Comparison of ENCODE assay signal across 30 cellular contexts in genomic region chr9:135348788-135349150, GRCh38.
"Had no signal": no experiment of that assay in that cellular context is flagged by ENCODE, and none has a peak within 500 bp of the region (broad histone marks: within the 10 kb centered on the region; RNA-seq: fewer than 3 reads in every experiment).

No MANE protein-coding gene starts in this region.

- FAIRE-seq: frontal cortex had no signal

- H3K4me1 Mint-ChIP-seq: activated B cell treated with CpG ODN at 0.5 μM for 24 hours; activated CD8-positive, alpha-beta memory T cell treated with anti-CD3 and anti-CD28 coated beads, Interleukin-2, amount 10 ng/mL, durations not matched to agents 7 days and 5 days; endodermal cell; T-helper 17 cell had no signal

- H3K4me3 Mint-ChIP-seq: activated B cell treated with CpG ODN at 0.5 μM for 24 hours; activated CD4-positive, alpha-beta memory T cell treated with anti-CD3 and anti-CD28 coated beads for 36 hours; activated CD8-positive, alpha-beta memory T cell treated with anti-CD3 and anti-CD28 coated beads, Interleukin-2, amount 10 ng/mL, durations not matched to agents 7 days and 5 days; activated CD8-positive, alpha-beta T cell treated with anti-CD3 and anti-CD28 coated beads, Interleukin-2, amount 10 ng/mL, durations not matched to agents 7 days and 5 days; activated naive CD8-positive, alpha-beta T cell; endodermal cell; T-helper 17 cell; T-helper 2 cell treated with Interferon-gamma antibody and Interleukin-4, amounts not matched to agents 5 μg/mL and 100 μg/mL, for 36 hours had no signal

- H3K4me1 ChIP-seq: colonic mucosa had no signal

- H3K27ac Mint-ChIP-seq: activated B cell treated with CpG ODN at 0.5 μM for 24 hours; activated CD4-positive, alpha-beta memory T cell treated with anti-CD3 and anti-CD28 coated beads for 36 hours; activated CD8-positive, alpha-beta memory T cell treated with anti-CD3 and anti-CD28 coated beads, Interleukin-2, amount 10 ng/mL, durations not matched to agents 7 days and 5 days; activated CD8-positive, alpha-beta T cell treated with anti-CD3 and anti-CD28 coated beads, Interleukin-2, amount 10 ng/mL, durations not matched to agents 7 days and 5 days; activated naive CD8-positive, alpha-beta T cell; endodermal cell; T-helper 17 cell; T-helper 2 cell treated with Interferon-gamma antibody and Interleukin-4, amounts not matched to agents 5 μg/mL and 100 μg/mL, for 36 hours had no signal

- H3K36me3 ChIP-seq: colonic mucosa, heart left ventricle, WERI-Rb-1 had no signal

- H3K9me3 Mint-ChIP-seq: activated B cell treated with CpG ODN at 0.5 μM for 24 hours; activated CD4-positive, alpha-beta memory T cell treated with anti-CD3 and anti-CD28 coated beads for 36 hours; endodermal cell; T-helper 2 cell treated with Interferon-gamma antibody and Interleukin-4, amounts not matched to agents 5 μg/mL and 100 μg/mL, for 36 hours had no signal

- DNase-seq: activated B cell treated with CpG ODN at 0.5 μM for 24 hours; activated CD4-positive, alpha-beta memory T cell treated with anti-CD3 and anti-CD28 coated beads for 36 hours; activated CD4-positive, alpha-beta T cell treated with anti-CD3 and anti-CD28 coated beads for 48 hours; activated CD4-positive, alpha-beta T cell treated with anti-CD3 and anti-CD28 coated beads, Interleukin-2, amount 50 U/mL, for 1 hour; activated CD8-positive, alpha-beta memory T cell treated with anti-CD3 and anti-CD28 coated beads, Interleukin-2, amount 10 ng/mL, durations not matched to agents 7 days and 5 days; activated CD8-positive, alpha-beta memory T cell treated with anti-CD3 and anti-CD28 coated beads, Interleukin-2, amount 50 U/mL, for 4 hours; activated CD8-positive, alpha-beta T cell treated with anti-CD3 and anti-CD28 coated beads, Interleukin-2, amount 10 ng/mL, durations not matched to agents 7 days and 5 days; activated gamma-delta T cell treated with Interleukin-2 at 50 U/mL for 16 hours; activated naive CD4-positive, alpha-beta T cell treated with anti-CD3 and anti-CD28 coated beads, Interleukin-2, amount 50 U/mL, for 16 hours; activated naive CD4-positive, alpha-beta T cell treated with Interleukin-2 at 50 U/mL for 16 hours; activated T-cell treated with anti-CD3 and anti-CD28 coated beads, Interleukin-2, amount 50 U/mL, for 1 hour; activated T-cell treated with anti-CD3 and anti-CD28 coated beads, Interleukin-2, amount 50 U/mL, for 48 hours; amniotic stem cell; aorta; body of pancreas; colonic mucosa; effector memory CD4-positive, alpha-beta T cell; endodermal cell; foreskin fibroblast; glutamatergic neuron; T-helper 1 cell; T-helper 17 cell; T1000; WERI-Rb-1 had no signal

- ATAC-seq: activated CD4-positive, CD25-positive, alpha-beta regulatory T cell treated with anti-CD3 and anti-CD28 coated beads, Interleukin-2, amount 50 U/mL, for 24 hours; activated CD8-positive, alpha-beta memory T cell treated with anti-CD3 and anti-CD28 coated beads, Interleukin-2, amount 10 ng/mL, durations not matched to agents 7 days and 5 days; activated CD8-positive, alpha-beta T cell treated with anti-CD3 and anti-CD28 coated beads, Interleukin-2, amount 10 ng/mL, durations not matched to agents 7 days and 5 days; body of pancreas; esophagus mucosa; heart left ventricle; T-helper 17 cell had no signal

- H3K27me3 ChIP-seq: body of pancreas, colonic mucosa had no signal

- H3K36me3 Mint-ChIP-seq: activated CD4-positive, alpha-beta memory T cell treated with anti-CD3 and anti-CD28 coated beads for 36 hours; activated CD8-positive, alpha-beta memory T cell treated with anti-CD3 and anti-CD28 coated beads, Interleukin-2, amount 10 ng/mL, durations not matched to agents 7 days and 5 days; activated naive CD8-positive, alpha-beta T cell had no signal

- H3K4me3 ChIP-seq: body of pancreas, colonic mucosa, heart left ventricle had no signal

- H3K27ac ChIP-seq: body of pancreas, colonic mucosa, heart left ventricle, WERI-Rb-1 had no signal

- H3K27me3 Mint-ChIP-seq: activated CD8-positive, alpha-beta memory T cell treated with anti-CD3 and anti-CD28 coated beads, Interleukin-2, amount 10 ng/mL, durations not matched to agents 7 days and 5 days had no signal

- H3K9me3 ChIP-seq: body of pancreas, colonic mucosa, heart left ventricle had no signal
